1 cellular context compared by ENCODE assay signal in the genomic region with DNA sequence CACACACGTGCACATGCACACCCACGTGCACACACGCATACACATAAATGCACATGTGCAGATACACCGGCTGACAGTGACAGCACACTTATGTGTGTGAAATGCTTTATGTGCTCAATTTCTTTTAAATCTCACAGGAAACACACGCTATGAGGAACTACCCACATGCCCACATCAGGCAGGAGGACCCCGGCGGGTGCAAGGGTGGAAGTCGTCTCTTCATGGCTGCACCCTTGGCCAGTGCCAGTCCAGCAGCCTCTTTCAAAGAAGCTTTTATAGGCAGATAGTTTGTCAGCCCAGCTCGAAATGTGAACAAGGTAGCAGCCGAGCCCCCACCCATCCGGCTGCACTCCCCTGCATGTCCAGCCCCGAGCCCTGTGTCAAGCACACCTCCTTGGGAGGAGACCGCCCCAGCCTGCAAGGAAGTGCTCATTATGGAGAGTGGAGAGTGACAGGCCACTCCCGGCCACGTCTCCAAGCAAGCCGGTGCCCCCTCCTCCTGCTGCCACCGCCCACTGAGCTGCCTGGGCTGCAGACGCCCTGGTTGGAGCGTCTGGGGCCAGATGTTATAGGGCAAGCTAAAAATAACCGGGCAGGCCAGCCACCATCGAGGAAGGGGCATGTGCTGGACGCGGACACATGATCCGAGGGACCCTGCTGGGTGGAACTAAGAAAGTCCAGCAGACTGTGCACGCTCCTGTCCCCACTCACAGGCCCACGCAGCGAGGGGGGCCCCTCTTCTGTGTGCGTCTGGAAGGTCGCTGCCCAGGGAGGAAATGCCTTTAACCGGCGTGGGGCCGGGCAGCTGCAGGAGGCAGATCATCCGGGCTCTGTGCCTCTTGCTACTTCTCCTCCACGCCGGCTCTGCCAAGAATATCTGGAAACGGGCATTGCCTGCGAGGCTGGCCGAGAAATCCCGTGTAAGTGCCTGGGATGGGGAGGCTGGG.
TF ChIP-seq lines count a peak whose summit lies in the region.

TSS of gene WFDC1 (plus strand) at position 683 of the 947 bp plus-strand sequence. CDS start at position 777, 94 bp downstream.

TF ChIP-seq in H1, 55 proteins besides CTCF, POLR2A, EP300 and RAD21 (continued from another document):
- no peak for TF ChIP-seq SIX5 (IDR thresholded peaks at IDR 0.05; ENCODE audit: low read depth, low read length)
- no peak for TF ChIP-seq KDM1A (IDR thresholded peaks at IDR 0.05; ENCODE audit: borderline replicate concordance, low read length)
- no peak for TF ChIP-seq SIN3A (conservative IDR thresholded peaks at IDR 0.05 in 1 of 2, IDR thresholded peaks at IDR 0.05 in 1 of 2; ENCODE audit: low read depth in 1 of 2, low read length in 2 of 2)
